In genomic region chr7:27745064-27745583, GRCh38 we compare ENCODE assay signal across 8 cellular contexts. TPM values are rescaled to one million over a fixed set of nuclear protein-coding genes. Genes with fewer than 3 reads are reported as not detected.
DNase-seq lines count a peak whose midpoint lies in the region; ATAC-seq and TF ChIP-seq lines count a peak whose summit lies in the region.

No MANE protein-coding gene starts in this region.

- no peak for DNase-seq in CD14-positive monocyte (ENCODE audit: low spot score)
- no peak for DNase-seq in GM13977 (ENCODE audit: low spot score)
- DNase-seq in NCI-H82 treated with DMSO at 0.1 percent for 48 hours (lab: John Stamatoyannopoulos, UW; ENCODE audit: unreplicated experiment) = peak; percentile 28
- DNase-seq in choroid plexus epithelial cell (ENCODE audit: low read depth) = peak; percentile 91
- no peak for DNase-seq in GM20000 (ENCODE audit: low spot score)
- DNase-seq in cortex of kidney (lab: John Stamatoyannopoulos, UW) = no peak

- peaks cover 0 to 3% (median 0%) of the 10 kb centered on the region in 7 donors for H3K9me3 Mint-ChIP-seq in CD14-positive monocyte

- intact Hi-C loops in CD14-positive monocyte (cut with micrococcal nuclease) = loop anchor here in 1 of 2 donors (10.0 kb wide), 1 partner anchor 50 kb away; no protein-coding TSS in a partner anchor

- TF ChIP-seq CTCF in CD14-positive monocyte (IDR thresholded peaks at IDR 0.05) (peak; percentile 12), GM13977 (IDR thresholded peaks at IDR 0.05; ENCODE audit: extremely low read depth, insufficient read depth, missing control alignments) (peak; percentile 44), choroid plexus epithelial cell (conservative IDR thresholded peaks at IDR 0.05; ENCODE audit: low read depth, low read length) (peak; percentile 76), GM20000 (IDR thresholded peaks at IDR 0.05; ENCODE audit: extremely low read depth, missing control alignments) (no peak)

- peaks cover 36% of the 10 kb centered on the region for H3K4me1 Mint-ChIP-seq in CD14-positive monocyte

- H3K4me3 ChIP-seq in choroid plexus epithelial cell (ENCODE audit: low read depth, low read length) (no peak overlapping the region), mucosa of rectum (ENCODE audit: low read length in 2 of 2) (no peak overlapping the region)

- peaks cover 24 to 25% of the 10 kb centered on the region in 2 donors for H3K36me3 Mint-ChIP-seq in CD14-positive monocyte

- in situ Hi-C loops in GM13977 (cut with MboI; ENCODE audit: low pct_unique_long_range_greater_than_20kb, low sequenced_read_pairs, unreplicated experiment) = no loop called here

- H3K9me3 ChIP-seq in mucosa of rectum (ENCODE audit: control insufficient read depth in 2 of 2, low read length in 2 of 2) = no peaks in the 10 kb centered on the region

- no peak overlapping the region for H3K4me3 Mint-ChIP-seq in CD14-positive monocyte

- no peak overlapping the region for H3K27ac Mint-ChIP-seq in CD14-positive monocyte

- peaks cover 0 to 3% (median 0%) of the 10 kb centered on the region in 3 donors for H3K27me3 Mint-ChIP-seq in CD14-positive monocyte (ENCODE audit: low read depth in 3 of 3)

- H3K36me3 ChIP-seq in mucosa of rectum (ENCODE audit: control insufficient read depth in 2 of 2, insufficient read depth in 2 of 2, low read length in 2 of 2) = peaks cover 14 to 17% of the 10 kb centered on the region in 2 donors

- no peaks in the 10 kb centered on the region for H3K27me3 ChIP-seq in mucosa of rectum (ENCODE audit: control insufficient read depth in 2 of 2, insufficient read depth in 2 of 2, low read length in 2 of 2)

- peak overlapping the region in 1 of 2 donors; percentile 43 for H3K9ac ChIP-seq in mucosa of rectum (ENCODE audit: low read depth in 1 of 2, low read length in 2 of 2)

- H3K27ac ChIP-seq in mucosa of rectum (ENCODE audit: low read depth in 2 of 2, low read length in 2 of 2) = peak overlapping the region; percentile 10 to 22

- peaks cover 10 to 12% of the 10 kb centered on the region in 2 donors for H3K4me1 ChIP-seq in mucosa of rectum (ENCODE audit: control insufficient read depth in 2 of 2, insufficient read depth in 2 of 2, low read length in 2 of 2)

- ATAC-seq in GM21737 (IDR thresholded peaks at IDR 0.05; ENCODE audit: unreplicated experiment) = no peak

RNA-seq across cellular contexts. Expression of gene TAX1BP1, which starts 5.2 kb away (rescaled TPM):
- 100 to 1,000 TPM in 1 of 2 donors, 10 to 100 TPM in 1; 85.3 to 106 TPM for polyA plus RNA-seq in CD14-positive monocyte

Comparison
In these comparisons a context has a peak if more than half of its experiments do, and no peak if none do; other contexts are left out.
1. DNase-seq: peak in NCI-H82 treated with DMSO at 0.1 percent for 48 hours (single experiment) and choroid plexus epithelial cell (single experiment); none in CD14-positive monocyte (single experiment), GM13977 (single experiment), GM20000 (single experiment) and cortex of kidney (single experiment).